8 cellular contexts compared by ENCODE assay signal in genomic region chr12:48001426-48002178, GRCh38. TPM values are rescaled to one million over a fixed set of nuclear protein-coding genes. Genes with fewer than 3 reads are reported as not detected.
DNase-seq lines count a peak whose midpoint lies in the region; ATAC-seq and TF ChIP-seq lines count a peak whose summit lies in the region.

No MANE protein-coding gene starts in this region.

- peak overlapping the region; percentile 83 to 99 (median 94) for H3K4me2 ChIP-seq in BLaER1 treated with 17β-estradiol and CSF1 and Interleukin-3, amounts not matched to agents 10 nM and 100 nM

- ATAC-seq in foreskin keratinocyte (peak; percentile 70), omental fat pad (ENCODE audit: low FRiP score) (peak; percentile 87), GM21737 (IDR thresholded peaks at IDR 0.05; ENCODE audit: unreplicated experiment) (no peak), GM19395 (IDR thresholded peaks at IDR 0.05; ENCODE audit: unreplicated experiment) (no peak)

- H3K36me3 ChIP-seq in BLaER1 treated with 17β-estradiol and CSF1 and Interleukin-3, amounts not matched to agents 10 nM and 100 nM = no peaks in the 10 kb centered on the region

- H3K27ac ChIP-seq in BLaER1 treated with 17β-estradiol and CSF1 and Interleukin-3, amounts not matched to agents 10 nM and 100 nM = no peak overlapping the region
- no peak overlapping the region for H3K27ac ChIP-seq in HL-60 (replicated peaks)
- H3K27ac ChIP-seq in VCaP = peak overlapping the region; percentile 48
- H3K27ac ChIP-seq in foreskin keratinocyte = peak overlapping the region; percentile 85

- H3K9ac ChIP-seq in BLaER1 treated with 17β-estradiol and CSF1 and Interleukin-3, amounts not matched to agents 10 nM and 100 nM = peak overlapping the region in 5 of 11 experiments; percentile 1 to 47 (median 31); a peak in 5 of 22 replicates

- peaks cover 0 to 60% (median 32%) of the 10 kb centered on the region in 11 experiments; a peak in 17 of 22 replicates for H4K20me1 ChIP-seq in BLaER1 treated with 17β-estradiol and CSF1 and Interleukin-3, amounts not matched to agents 10 nM and 100 nM

- peak overlapping the region; percentile 49 to 69 (median 58) for H3K4me3 ChIP-seq in BLaER1 treated with 17β-estradiol and CSF1 and Interleukin-3, amounts not matched to agents 10 nM and 100 nM
- H3K4me3 ChIP-seq in HL-60 (replicated peaks; ENCODE audit: insufficient read depth, low read length) = peak overlapping the region; percentile 18

- peaks cover 84 to 98% (median 92%) of the 10 kb centered on the region in 11 experiments for H3K27me3 ChIP-seq in BLaER1 treated with 17β-estradiol and CSF1 and Interleukin-3, amounts not matched to agents 10 nM and 100 nM
- H3K27me3 ChIP-seq in HL-60 (ENCODE audit: insufficient read depth, poor library complexity, severe bottlenecking) = peaks cover 89% of the 10 kb centered on the region
- peaks cover 58% of the 10 kb centered on the region for H3K27me3 ChIP-seq in foreskin keratinocyte

- no peak for TF ChIP-seq CTCF in HL-60 (IDR thresholded peaks at IDR 0.05; ENCODE audit: insufficient read depth, low read length)
- no peak for TF ChIP-seq CTCF in VCaP (conservative IDR thresholded peaks at IDR 0.05)
- TF ChIP-seq CTCF in foreskin keratinocyte (conservative IDR thresholded peaks at IDR 0.05) = no peak
- no peak for TF ChIP-seq CTCF in omental fat pad (IDR thresholded peaks at IDR 0.05)

- H3K4me1 ChIP-seq in BLaER1 treated with 17β-estradiol and CSF1 and Interleukin-3, amounts not matched to agents 10 nM and 100 nM = peaks cover 25 to 37% (median 35%) of the 10 kb centered on the region in 10 experiments; a peak in 19 of 20 replicates
- peaks cover 10% of the 10 kb centered on the region for H3K4me1 ChIP-seq in foreskin keratinocyte

- no peak for DNase-seq in HL-60 (ENCODE audit: low read depth in 1 of 2, low spot score in 1 of 2)
- peak in 1 of 2 donors; percentile 59 for DNase-seq in foreskin keratinocyte
- DNase-seq in omental fat pad (ENCODE audit: low spot score) = no peak
- no peak for DNase-seq in activated CD4-positive, CD25-positive, alpha-beta regulatory T cell (lab: John Stamatoyannopoulos, UW)

- no peaks in the 10 kb centered on the region for H3K9me3 ChIP-seq in BLaER1 treated with 17β-estradiol and CSF1 and Interleukin-3, amounts not matched to agents 10 nM and 100 nM (replicated peaks in 1 of 11)

RNA-seq across cellular contexts. Expression of gene COL2A1, which starts 2.7 kb away (rescaled TPM):
- total RNA-seq in foreskin keratinocyte (0.07 and 0.10 TPM in 2 replicates), omental fat pad (under 1 TPM in 2 of 4 donors, not detected in 2; 0.12 to 0.56 TPM)
- 0.01 and 0.14 TPM in 2 replicates for polyA plus RNA-seq in foreskin keratinocyte

RNA-seq across cellular contexts. Expression of gene TMEM106C, which starts 38.2 kb away (rescaled TPM):
- total RNA-seq in foreskin keratinocyte = 141 and 151 TPM in 2 replicates
- polyA plus RNA-seq in foreskin keratinocyte = 130 and 151 TPM in 2 replicates
- 10 to 100 TPM; 27.3 to 87.5 (median 62.1) TPM for total RNA-seq in omental fat pad

Comparison
In these comparisons a context has a peak if more than half of its experiments do, and no peak if none do; other contexts are left out.
1. H3K27ac ChIP-seq: peak in VCaP (single experiment) and foreskin keratinocyte (single experiment); none in BLaER1 treated with 17β-estradiol and CSF1 and Interleukin-3, amounts not matched to agents 10 nM and 100 nM (0 of 11) and HL-60 (single experiment).
2. ATAC-seq: peak in foreskin keratinocyte (single experiment) and omental fat pad (single experiment); none in GM21737 (single experiment) and GM19395 (single experiment).